1 cellular context compared by ENCODE assay signal in the genomic region with DNA sequence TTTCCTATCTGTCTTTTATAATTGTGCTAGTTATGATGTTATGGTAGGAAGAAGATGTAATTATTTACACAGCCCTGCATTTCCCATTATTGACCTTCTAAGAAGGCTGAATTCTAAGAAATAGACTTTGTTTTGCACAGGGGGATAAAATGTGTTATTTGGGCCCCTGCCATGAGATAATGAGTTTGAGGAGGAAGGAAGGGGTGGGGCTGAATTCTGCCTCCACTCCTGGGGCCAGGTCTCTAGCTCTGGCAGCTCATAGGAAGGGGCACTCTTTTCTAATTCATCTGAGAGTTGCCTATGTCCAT.
TF ChIP-seq lines count a peak whose summit lies in the region.

No MANE protein-coding gene starts in this region.

TF ChIP-seq in HEK293, 187 proteins besides CTCF, POLR2A, EP300 and RAD21 (continued from another document):
- TF ChIP-seq, protein P1, sequence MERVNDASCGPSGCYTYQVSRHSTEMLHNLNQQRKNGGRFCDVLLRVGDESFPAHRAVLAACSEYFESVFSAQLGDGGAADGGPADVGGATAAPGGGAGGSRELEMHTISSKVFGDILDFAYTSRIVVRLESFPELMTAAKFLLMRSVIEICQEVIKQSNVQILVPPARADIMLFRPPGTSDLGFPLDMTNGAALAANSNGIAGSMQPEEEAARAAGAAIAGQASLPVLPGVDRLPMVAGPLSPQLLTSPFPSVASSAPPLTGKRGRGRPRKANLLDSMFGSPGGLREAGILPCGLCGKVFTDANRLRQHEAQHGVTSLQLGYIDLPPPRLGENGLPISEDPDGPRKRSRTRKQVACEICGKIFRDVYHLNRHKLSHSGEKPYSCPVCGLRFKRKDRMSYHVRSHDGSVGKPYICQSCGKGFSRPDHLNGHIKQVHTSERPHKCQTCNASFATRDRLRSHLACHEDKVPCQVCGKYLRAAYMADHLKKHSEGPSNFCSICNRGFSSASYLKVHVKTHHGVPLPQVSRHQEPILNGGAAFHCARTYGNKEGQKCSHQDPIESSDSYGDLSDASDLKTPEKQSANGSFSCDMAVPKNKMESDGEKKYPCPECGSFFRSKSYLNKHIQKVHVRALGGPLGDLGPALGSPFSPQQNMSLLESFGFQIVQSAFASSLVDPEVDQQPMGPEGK (tag by site-specific recombination; IDR thresholded peaks at IDR 0.05), result no peak
- TF ChIP-seq MZF1 (tag by site-specific recombination; IDR thresholded peaks at IDR 0.05; ENCODE audit: borderline replicate concordance) (no peak), TSHZ1 (tag by site-specific recombination; IDR thresholded peaks at IDR 0.05; ENCODE audit: borderline replicate concordance) (no peak), ZNF585B (tag by site-specific recombination; IDR thresholded peaks at IDR 0.05) (peak; percentile 25), ZNF521 (tag by site-specific recombination; IDR thresholded peaks at IDR 0.05) (no peak), ZNF16 (tag by site-specific recombination; IDR thresholded peaks at IDR 0.05; ENCODE audit: low read depth) (no peak), BCL6B (tag by site-specific recombination; IDR thresholded peaks at IDR 0.05) (peak; percentile 61), ZNF248 (tag by site-specific recombination; IDR thresholded peaks at IDR 0.05) (no peak), ZBTB20 (tag by site-specific recombination; IDR thresholded peaks at IDR 0.05) (no peak), ZNF596 (tag by site-specific recombination; IDR thresholded peaks at IDR 0.05) (no peak)
- TF ChIP-seq, protein P2, sequence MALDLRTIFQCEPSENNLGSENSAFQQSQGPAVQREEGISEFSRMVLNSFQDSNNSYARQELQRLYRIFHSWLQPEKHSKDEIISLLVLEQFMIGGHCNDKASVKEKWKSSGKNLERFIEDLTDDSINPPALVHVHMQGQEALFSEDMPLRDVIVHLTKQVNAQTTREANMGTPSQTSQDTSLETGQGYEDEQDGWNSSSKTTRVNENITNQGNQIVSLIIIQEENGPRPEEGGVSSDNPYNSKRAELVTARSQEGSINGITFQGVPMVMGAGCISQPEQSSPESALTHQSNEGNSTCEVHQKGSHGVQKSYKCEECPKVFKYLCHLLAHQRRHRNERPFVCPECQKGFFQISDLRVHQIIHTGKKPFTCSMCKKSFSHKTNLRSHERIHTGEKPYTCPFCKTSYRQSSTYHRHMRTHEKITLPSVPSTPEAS (tag by site-specific recombination; IDR thresholded peaks at IDR 0.05), result no peak
